Comparison of ENCODE assay signal across 1 cellular context in the genomic region with DNA sequence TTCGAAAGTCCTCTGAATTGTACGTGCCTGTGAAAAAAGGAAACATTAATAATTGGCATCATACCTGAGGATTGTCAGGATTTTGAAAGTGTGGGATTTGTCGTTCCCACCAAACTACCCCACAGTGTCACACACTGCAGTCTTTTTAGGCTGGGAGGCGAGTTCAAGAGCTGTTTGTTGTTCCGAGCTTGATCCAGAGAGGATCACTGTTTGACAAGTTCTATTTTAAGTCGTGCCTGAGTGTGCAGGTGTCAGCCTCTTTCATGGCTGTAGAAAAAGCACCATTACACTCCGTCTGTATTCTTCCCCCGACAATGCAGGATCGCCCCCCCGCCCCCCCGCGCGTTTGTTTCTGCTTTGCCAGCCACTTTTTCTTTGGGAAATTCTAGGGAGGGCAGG.
TF ChIP-seq lines count a peak whose summit lies in the region.

No MANE protein-coding gene starts in this region.

TF ChIP-seq in H1, 55 proteins besides CTCF, POLR2A, EP300 and RAD21 (continued from another document):
- TF ChIP-seq SIRT6 (IDR thresholded peaks at IDR 0.05; ENCODE audit: low read length) = no peak
- TF ChIP-seq ASH2L (IDR thresholded peaks at IDR 0.05; ENCODE audit: low read length) = no peak
- no peak for TF ChIP-seq NANOG (IDR thresholded peaks at IDR 0.05; ENCODE audit: insufficient read depth, low read depth, low read length, poor library complexity, severe bottlenecking)
- no peak for TF ChIP-seq TBP (IDR thresholded peaks at IDR 0.05; ENCODE audit: low read depth, low read length)
- no peak for TF ChIP-seq MAFK (IDR thresholded peaks at IDR 0.05; ENCODE audit: low read depth, low read length)
- no peak for TF ChIP-seq SRF (IDR thresholded peaks at IDR 0.05; ENCODE audit: low read depth, low read length)
- TF ChIP-seq, protein P1, sequence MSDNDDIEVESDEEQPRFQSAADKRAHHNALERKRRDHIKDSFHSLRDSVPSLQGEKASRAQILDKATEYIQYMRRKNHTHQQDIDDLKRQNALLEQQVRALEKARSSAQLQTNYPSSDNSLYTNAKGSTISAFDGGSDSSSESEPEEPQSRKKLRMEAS (IDR thresholded peaks at IDR 0.05) = no peak
- TF ChIP-seq FOSL1 (IDR thresholded peaks at IDR 0.05; ENCODE audit: insufficient read depth, low read depth, low read length) = no peak
- no peak for TF ChIP-seq TEAD4 (IDR thresholded peaks at IDR 0.05; ENCODE audit: low read depth, low read length)
- TF ChIP-seq PHF8 (conservative IDR thresholded peaks at IDR 0.05; ENCODE audit: low read depth, low read length) = no peak
- TF ChIP-seq, protein P2, sequence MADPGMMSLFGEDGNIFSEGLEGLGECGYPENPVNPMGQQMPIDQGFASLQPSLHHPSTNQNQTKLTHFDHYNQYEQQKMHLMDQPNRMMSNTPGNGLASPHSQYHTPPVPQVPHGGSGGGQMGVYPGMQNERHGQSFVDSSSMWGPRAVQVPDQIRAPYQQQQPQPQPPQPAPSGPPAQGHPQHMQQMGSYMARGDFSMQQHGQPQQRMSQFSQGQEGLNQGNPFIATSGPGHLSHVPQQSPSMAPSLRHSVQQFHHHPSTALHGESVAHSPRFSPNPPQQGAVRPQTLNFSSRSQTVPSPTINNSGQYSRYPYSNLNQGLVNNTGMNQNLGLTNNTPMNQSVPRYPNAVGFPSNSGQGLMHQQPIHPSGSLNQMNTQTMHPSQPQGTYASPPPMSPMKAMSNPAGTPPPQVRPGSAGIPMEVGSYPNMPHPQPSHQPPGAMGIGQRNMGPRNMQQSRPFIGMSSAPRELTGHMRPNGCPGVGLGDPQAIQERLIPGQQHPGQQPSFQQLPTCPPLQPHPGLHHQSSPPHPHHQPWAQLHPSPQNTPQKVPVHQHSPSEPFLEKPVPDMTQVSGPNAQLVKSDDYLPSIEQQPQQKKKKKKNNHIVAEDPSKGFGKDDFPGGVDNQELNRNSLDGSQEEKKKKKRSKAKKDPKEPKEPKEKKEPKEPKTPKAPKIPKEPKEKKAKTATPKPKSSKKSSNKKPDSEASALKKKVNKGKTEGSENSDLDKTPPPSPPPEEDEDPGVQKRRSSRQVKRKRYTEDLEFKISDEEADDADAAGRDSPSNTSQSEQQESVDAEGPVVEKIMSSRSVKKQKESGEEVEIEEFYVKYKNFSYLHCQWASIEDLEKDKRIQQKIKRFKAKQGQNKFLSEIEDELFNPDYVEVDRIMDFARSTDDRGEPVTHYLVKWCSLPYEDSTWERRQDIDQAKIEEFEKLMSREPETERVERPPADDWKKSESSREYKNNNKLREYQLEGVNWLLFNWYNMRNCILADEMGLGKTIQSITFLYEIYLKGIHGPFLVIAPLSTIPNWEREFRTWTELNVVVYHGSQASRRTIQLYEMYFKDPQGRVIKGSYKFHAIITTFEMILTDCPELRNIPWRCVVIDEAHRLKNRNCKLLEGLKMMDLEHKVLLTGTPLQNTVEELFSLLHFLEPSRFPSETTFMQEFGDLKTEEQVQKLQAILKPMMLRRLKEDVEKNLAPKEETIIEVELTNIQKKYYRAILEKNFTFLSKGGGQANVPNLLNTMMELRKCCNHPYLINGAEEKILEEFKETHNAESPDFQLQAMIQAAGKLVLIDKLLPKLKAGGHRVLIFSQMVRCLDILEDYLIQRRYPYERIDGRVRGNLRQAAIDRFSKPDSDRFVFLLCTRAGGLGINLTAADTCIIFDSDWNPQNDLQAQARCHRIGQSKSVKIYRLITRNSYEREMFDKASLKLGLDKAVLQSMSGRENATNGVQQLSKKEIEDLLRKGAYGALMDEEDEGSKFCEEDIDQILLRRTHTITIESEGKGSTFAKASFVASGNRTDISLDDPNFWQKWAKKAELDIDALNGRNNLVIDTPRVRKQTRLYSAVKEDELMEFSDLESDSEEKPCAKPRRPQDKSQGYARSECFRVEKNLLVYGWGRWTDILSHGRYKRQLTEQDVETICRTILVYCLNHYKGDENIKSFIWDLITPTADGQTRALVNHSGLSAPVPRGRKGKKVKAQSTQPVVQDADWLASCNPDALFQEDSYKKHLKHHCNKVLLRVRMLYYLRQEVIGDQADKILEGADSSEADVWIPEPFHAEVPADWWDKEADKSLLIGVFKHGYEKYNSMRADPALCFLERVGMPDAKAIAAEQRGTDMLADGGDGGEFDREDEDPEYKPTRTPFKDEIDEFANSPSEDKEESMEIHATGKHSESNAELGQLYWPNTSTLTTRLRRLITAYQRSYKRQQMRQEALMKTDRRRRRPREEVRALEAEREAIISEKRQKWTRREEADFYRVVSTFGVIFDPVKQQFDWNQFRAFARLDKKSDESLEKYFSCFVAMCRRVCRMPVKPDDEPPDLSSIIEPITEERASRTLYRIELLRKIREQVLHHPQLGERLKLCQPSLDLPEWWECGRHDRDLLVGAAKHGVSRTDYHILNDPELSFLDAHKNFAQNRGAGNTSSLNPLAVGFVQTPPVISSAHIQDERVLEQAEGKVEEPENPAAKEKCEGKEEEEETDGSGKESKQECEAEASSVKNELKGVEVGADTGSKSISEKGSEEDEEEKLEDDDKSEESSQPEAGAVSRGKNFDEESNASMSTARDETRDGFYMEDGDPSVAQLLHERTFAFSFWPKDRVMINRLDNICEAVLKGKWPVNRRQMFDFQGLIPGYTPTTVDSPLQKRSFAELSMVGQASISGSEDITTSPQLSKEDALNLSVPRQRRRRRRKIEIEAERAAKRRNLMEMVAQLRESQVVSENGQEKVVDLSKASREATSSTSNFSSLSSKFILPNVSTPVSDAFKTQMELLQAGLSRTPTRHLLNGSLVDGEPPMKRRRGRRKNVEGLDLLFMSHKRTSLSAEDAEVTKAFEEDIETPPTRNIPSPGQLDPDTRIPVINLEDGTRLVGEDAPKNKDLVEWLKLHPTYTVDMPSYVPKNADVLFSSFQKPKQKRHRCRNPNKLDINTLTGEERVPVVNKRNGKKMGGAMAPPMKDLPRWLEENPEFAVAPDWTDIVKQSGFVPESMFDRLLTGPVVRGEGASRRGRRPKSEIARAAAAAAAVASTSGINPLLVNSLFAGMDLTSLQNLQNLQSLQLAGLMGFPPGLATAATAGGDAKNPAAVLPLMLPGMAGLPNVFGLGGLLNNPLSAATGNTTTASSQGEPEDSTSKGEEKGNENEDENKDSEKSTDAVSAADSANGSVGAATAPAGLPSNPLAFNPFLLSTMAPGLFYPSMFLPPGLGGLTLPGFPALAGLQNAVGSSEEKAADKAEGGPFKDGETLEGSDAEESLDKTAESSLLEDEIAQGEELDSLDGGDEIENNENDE (IDR thresholded peaks at IDR 0.05; ENCODE audit: insufficient replicate concordance, low read length) = no peak
TF ChIP-seq in H1: peak in this region for 0.
